Comparison of ENCODE assay signal across 6 cellular contexts in the genomic region with DNA sequence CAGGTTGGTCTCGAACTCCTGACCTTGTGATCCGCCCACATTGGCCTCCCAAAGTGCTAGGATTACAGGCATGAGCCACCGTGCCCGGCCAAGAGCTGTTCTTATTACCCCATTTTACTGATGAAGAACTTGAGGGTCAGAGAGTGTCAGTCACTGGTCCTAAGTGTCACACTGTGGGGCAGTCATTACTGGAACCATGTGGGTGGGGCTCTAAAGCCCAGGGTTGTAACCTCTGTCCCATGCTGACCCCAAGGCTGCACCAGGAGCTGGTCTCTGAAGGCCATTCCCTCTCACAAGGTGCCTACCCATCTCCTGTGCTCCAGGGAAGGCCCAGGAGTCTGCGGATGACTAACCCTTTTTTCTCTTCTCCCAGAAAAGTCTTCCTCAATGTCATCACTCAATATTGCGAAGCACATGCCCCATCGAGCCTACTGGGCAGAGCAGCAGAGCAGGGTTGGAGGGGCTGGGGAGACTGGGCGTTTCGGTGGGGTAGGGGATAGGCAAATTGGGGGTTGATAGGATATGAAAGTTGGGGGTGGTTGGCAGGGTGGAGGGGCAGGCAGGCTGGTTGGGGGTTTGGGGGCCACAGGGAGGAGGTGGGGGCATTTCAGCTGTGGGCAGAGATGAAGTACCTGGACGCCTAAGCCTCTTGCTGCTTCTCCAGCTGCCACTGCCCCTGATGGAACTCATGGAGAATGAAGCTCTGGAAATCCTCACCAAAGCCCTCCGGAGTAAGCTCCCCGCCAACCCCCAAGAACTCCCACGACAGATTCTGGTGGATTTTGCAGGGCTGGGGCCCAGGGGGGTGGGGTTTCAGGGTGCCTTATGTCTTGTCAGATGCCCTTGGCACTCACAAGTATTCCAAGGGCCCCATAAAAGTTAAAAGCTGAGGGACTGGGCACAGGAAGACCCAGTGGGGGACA.
DNase-seq lines count a peak whose midpoint lies in the region; ATAC-seq and TF ChIP-seq lines count a peak whose summit lies in the region.

No MANE protein-coding gene starts in this region.

- TF ChIP-seq CTCF in DND-41 (IDR thresholded peaks at IDR 0.05; ENCODE audit: borderline replicate concordance, extremely low read depth, low read length, poor library complexity, severe bottlenecking) (no peak), SU-DHL-6 (IDR thresholded peaks at IDR 0.05; ENCODE audit: insufficient read depth, low read length, poor library complexity, severe bottlenecking) (no peak)

- H3F3A ChIP-seq in SU-DHL-6 (ENCODE audit: insufficient read depth), result 0 out of 2 replicates have a peak, but pooled peaks cover 4% of the 10 kb centered on the region

- peak overlapping the region; percentile 93 for H3K4me2 ChIP-seq in DND-41 (ENCODE audit: insufficient read depth, low read length)
- H3K4me2 ChIP-seq in SU-DHL-6 (ENCODE audit: low read depth, low read length, poor library complexity, severe bottlenecking), result peak overlapping the region; percentile 74

- no peak for ATAC-seq in DND-41 (ENCODE audit: insufficient read depth, low read depth)

- H3K4me1 ChIP-seq in DND-41 (ENCODE audit: insufficient read depth, low read length) (peaks cover 43% of the 10 kb centered on the region), mucosa of stomach (ENCODE audit: control insufficient read depth, insufficient read depth, low read length) (peaks cover 45% of the 10 kb centered on the region)

- H3K27me3 ChIP-seq in DND-41 (ENCODE audit: insufficient read depth, low read length, poor library complexity) (peaks cover 2% of the 10 kb centered on the region), SU-DHL-6 (ENCODE audit: low read length) (no peaks in the 10 kb centered on the region), mucosa of stomach (ENCODE audit: control insufficient read depth, insufficient read depth, low read length) (peaks cover 26% of the 10 kb centered on the region)

- no peaks in the 10 kb centered on the region for H3K9me2 ChIP-seq in SU-DHL-6 (replicated peaks; ENCODE audit: insufficient read depth, low read length)

- H2AFZ ChIP-seq in DND-41 (ENCODE audit: low read depth, low read length) (no peak overlapping the region), SU-DHL-6 (ENCODE audit: low read depth, low read length, severe bottlenecking) (no peak overlapping the region)

- no peak for DNase-seq in DND-41
- DNase-seq in NCI-H2081 treated with DMSO at 0.1 percent for 48 hours (lab: John Stamatoyannopoulos, UW), result no peak
- DNase-seq in SW480 (ENCODE audit: low spot score), result no peak
- DNase-seq in COLO668 (lab: John Stamatoyannopoulos, UW; ENCODE audit: unreplicated experiment), result no peak

- H3K9me3 ChIP-seq in DND-41 (ENCODE audit: insufficient read depth, low read length, severe bottlenecking), result no peaks in the 10 kb centered on the region
- no peaks in the 10 kb centered on the region for H3K9me3 ChIP-seq in SU-DHL-6 (ENCODE audit: insufficient read depth, low read length)
- no peaks in the 10 kb centered on the region for H3K9me3 ChIP-seq in mucosa of stomach (ENCODE audit: control insufficient read depth, low read length)

- H3K4me3 ChIP-seq in DND-41 (ENCODE audit: low read depth in 1 of 2, low read length in 2 of 2) (peak overlapping the region in 1 of 2 experiments; percentile 78; a peak in 2 of 4 replicates), SU-DHL-6 (ENCODE audit: insufficient read depth, low read length, poor library complexity, severe bottlenecking) (no peak overlapping the region), mucosa of stomach (ENCODE audit: low read length) (no peak overlapping the region)

- peaks cover 23% of the 10 kb centered on the region for H4K20me1 ChIP-seq in DND-41 (ENCODE audit: insufficient read depth, low read length)
- H4K20me1 ChIP-seq in SU-DHL-6 (ENCODE audit: low read depth, low read length), result no peaks in the 10 kb centered on the region

- H3K79me2 ChIP-seq in DND-41 (ENCODE audit: insufficient read depth, low read length), result peaks cover 26% of the 10 kb centered on the region
- H3K79me2 ChIP-seq in SU-DHL-6 (ENCODE audit: insufficient read depth, low read length), result peaks cover 24% of the 10 kb centered on the region

- peak overlapping the region; percentile 95 for H3K27ac ChIP-seq in DND-41 (ENCODE audit: low read length)
- no peak overlapping the region for H3K27ac ChIP-seq in SU-DHL-6 (ENCODE audit: low read depth, low read length)

- H3K9ac ChIP-seq in DND-41 (ENCODE audit: low read depth, low read length), result peak overlapping the region; percentile 84
- peak overlapping the region; percentile 89 for H3K9ac ChIP-seq in SU-DHL-6 (ENCODE audit: low read length)
- peak overlapping the region; percentile 82 for H3K9ac ChIP-seq in mucosa of stomach (ENCODE audit: low read length)

- H3K36me3 ChIP-seq in DND-41 (ENCODE audit: insufficient read depth, low read length) (peaks cover 14% of the 10 kb centered on the region), SU-DHL-6 (ENCODE audit: low read length) (no peaks in the 10 kb centered on the region), mucosa of stomach (ENCODE audit: control insufficient read depth, insufficient read depth, low read length) (no peaks in the 10 kb centered on the region)
